Comparison of ENCODE assay signal across 17 cellular contexts in genomic region chr4:73142995-73143547, GRCh38.
DNase-seq lines count a peak whose midpoint lies in the region; ATAC-seq, FAIRE-seq and TF ChIP-seq lines count a peak whose summit lies in the region.
"Had no signal": no experiment of that assay in that cellular context is flagged by ENCODE, and none has a peak within 500 bp of the region (broad histone marks: within the 10 kb centered on the region; RNA-seq: fewer than 3 reads in every experiment).

No MANE protein-coding gene starts in this region.

- intact Hi-C loops in right lobe of liver (cut with DNase I) (no loop called here), HepG2 (cut with micrococcal nuclease; ENCODE audit: unreplicated experiment) (no loop called here), PC-3 (cut with micrococcal nuclease) (loop anchor here (1.0 kb wide), 1 partner anchor 114 kb away; no protein-coding TSS in a partner anchor), upper lobe of right lung (cut with DNase I) (no loop called here), ovary (cut with DNase I) (no loop called here)

- FAIRE-seq in HepG2 (lab: Jason Lieb, UNC): no peak
- FAIRE-seq: TTC549 had no signal

- H3K27me3 ChIP-seq in right lobe of liver (no peaks in the 10 kb centered on the region), HepG2 (ENCODE audit: control insufficient read depth in 1 of 2, insufficient read depth in 2 of 2, low read length in 2 of 2) (no peaks in the 10 kb centered on the region), PC-3 (ENCODE audit: low read length) (no peaks in the 10 kb centered on the region), upper lobe of right lung (no peaks in the 10 kb centered on the region), ovary (no peaks in the 10 kb centered on the region)
- H3K27me3 ChIP-seq: tibial nerve had no signal

- BruUV-seq in HepG2 (replicated peaks; lab: Mats Ljungman, UMichigan) (no TSS peak), PC-3 (replicated peaks; lab: Mats Ljungman, UMichigan) (no TSS peak)

- TF ChIP-seq CTCF in right lobe of liver (IDR thresholded peaks at IDR 0.05): peak in 3 of 4 donors; percentile 23 to 33 (median 33)
- TF ChIP-seq CTCF in HepG2 (CRISPR knock-in tag; IDR thresholded peaks at IDR 0.05): no peak
- TF ChIP-seq CTCF in PC-3 (conservative IDR thresholded peaks at IDR 0.05; ENCODE audit: low read depth, low read length): peak; percentile 66
- peak; percentile 28 for TF ChIP-seq CTCF in upper lobe of right lung (IDR thresholded peaks at IDR 0.05)
- no peak for TF ChIP-seq CTCF in ovary (IDR thresholded peaks at IDR 0.05)

- in situ Hi-C loops in HepG2 (cut with HindIII; ENCODE audit: extremely low pct_ligation_motif_present, low pct_unique_long_range_greater_than_20kb): no loop called here

- H3K36me3 ChIP-seq in right lobe of liver: peaks cover 5 to 77% (median 33%) of the 10 kb centered on the region in 4 donors
- H3K36me3 ChIP-seq in HepG2 (replicated peaks in 1 of 2; ENCODE audit: control insufficient read depth in 1 of 2, insufficient read depth in 2 of 2, low read length in 2 of 2): peaks cover 21 to 75% of the 10 kb centered on the region in 2 experiments
- H3K36me3 ChIP-seq in PC-3 (ENCODE audit: low read depth, low read length): peaks cover 73% of the 10 kb centered on the region
- peaks cover 93% of the 10 kb centered on the region for H3K36me3 ChIP-seq in upper lobe of right lung
- no peaks in the 10 kb centered on the region for H3K36me3 ChIP-seq in ovary

- no peaks in the 10 kb centered on the region for H3K9me3 ChIP-seq in right lobe of liver
- no peaks in the 10 kb centered on the region for H3K9me3 ChIP-seq in HepG2 (ENCODE audit: low read length)
- H3K9me3 ChIP-seq in PC-3 (ENCODE audit: low read length): no peaks in the 10 kb centered on the region
- no peaks in the 10 kb centered on the region for H3K9me3 ChIP-seq in upper lobe of right lung
- no peaks in the 10 kb centered on the region for H3K9me3 ChIP-seq in ovary
- H3K9me3 ChIP-seq: tibial nerve had no signal

- no peak for TF ChIP-seq POLR2A in right lobe of liver (IDR thresholded peaks at IDR 0.05)
- no peak for TF ChIP-seq POLR2A in HepG2 (IDR thresholded peaks at IDR 0.05; ENCODE audit: insufficient read depth in 1 of 2, low read depth in 2 of 2, low read length in 2 of 2)
- no peak for TF ChIP-seq POLR2A in ovary (IDR thresholded peaks at IDR 0.05)

- H4K20me1 ChIP-seq in HepG2 (ENCODE audit: insufficient read depth, low read length) (no peaks in the 10 kb centered on the region), PC-3 (ENCODE audit: low read length) (0 out of 2 replicates have a peak, but pooled peaks cover 5% of the 10 kb centered on the region)

- ATAC-seq in right lobe of liver (no peak), HepG2 (no peak), PC-3 (no peak), upper lobe of right lung (no peak)

- H3K79me2 ChIP-seq in HepG2 (ENCODE audit: insufficient read depth, low read length) (no peaks in the 10 kb centered on the region), PC-3 (ENCODE audit: low read length) (peaks cover 7% of the 10 kb centered on the region; the same call in 1 of the 2 replicates)

- H3K4me3 ChIP-seq in right lobe of liver (no peak overlapping the region), HepG2 (replicated peaks in 1 of 3; ENCODE audit: insufficient read depth in 1 of 3, low read depth in 2 of 3, low read length in 3 of 3) (no peak overlapping the region), PC-3 (ENCODE audit: low read length) (no peak overlapping the region), upper lobe of right lung (no peak overlapping the region), ovary (no peak overlapping the region)
- H3K4me3 ChIP-seq: tibial nerve had no signal

- no peak overlapping the region for H3K9ac ChIP-seq in HepG2 (ENCODE audit: insufficient read depth, low read depth, low read length)
- no peak overlapping the region for H3K9ac ChIP-seq in PC-3 (ENCODE audit: low read length)

- no peak overlapping the region for H3K27ac ChIP-seq in right lobe of liver
- H3K27ac ChIP-seq in HepG2 (ENCODE audit: extremely low read length, insufficient read depth, low read length): no peak overlapping the region
- H3K27ac ChIP-seq in PC-3 (ENCODE audit: low read length): no peak overlapping the region
- H3K27ac ChIP-seq in upper lobe of right lung: no peak overlapping the region
- H3K27ac ChIP-seq in ovary: no peak overlapping the region
- H3K27ac ChIP-seq: tibial nerve had no signal

- TF ChIP-seq EP300 in HepG2 (IDR thresholded peaks at IDR 0.05; ENCODE audit: low read depth in 2 of 2, low read length in 2 of 2): no peak
- no peak for TF ChIP-seq EP300 in HepG2 (CRISPR knock-in tag; IDR thresholded peaks at IDR 0.05; ENCODE audit: borderline replicate concordance)
- no peak for TF ChIP-seq EP300 in ovary (IDR thresholded peaks at IDR 0.05)

- DNase-seq in right lobe of liver (no peak), HepG2 (ENCODE audit: low spot score) (no peak), PC-3 (peak; percentile 14), fibroblast of peridontal ligament (ENCODE audit: extremely low read depth) (peak; percentile 11), upper lobe of right lung (no peak), ovary (no peak), DMS114 treated with DMSO at 0.1 percent for 48 hours (lab: John Stamatoyannopoulos, UW; ENCODE audit: unreplicated experiment) (no peak), HuH-7.5 (ENCODE audit: low spot score) (no peak)
- DNase-seq: activated naive CD4-positive, alpha-beta T cell treated with Interleukin-2 at 50 U/mL for 16 hours; AML-193; cerebellar nuclear complex; KG1; NCI-H1694; NCI-H524 treated with DMSO at 0.1 percent for 48 hours; SIG-M5 had no signal

- WGBS in right lobe of liver (ENCODE audit: insufficient coverage, low coverage, low lambda C conversion rate, missing lambda C conversion rate): 94% methylated on average over 4 of the region's 4 CpGs
- WGBS in HepG2 (ENCODE audit: low lambda C conversion rate): 96% methylated on average over 4 of the region's 4 CpGs
- WGBS in ovary, 3 donors: 94 to 95% (median 95%) methylated on average over 4 of the region's 4 CpGs

- TF ChIP-seq RAD21 in HepG2 (CRISPR knock-in tag; IDR thresholded peaks at IDR 0.05): no peak

- no peak overlapping the region for H3K4me2 ChIP-seq in HepG2 (ENCODE audit: low read depth, low read length)
- no peak overlapping the region for H3K4me2 ChIP-seq in PC-3 (ENCODE audit: low read length)

- H2AFZ ChIP-seq in HepG2 (ENCODE audit: low read length) (no peak overlapping the region), PC-3 (ENCODE audit: low read length) (no peak overlapping the region)

- POLR2A ChIA-PET in HepG2 (lab: Yijun Ruan, JAX): no interaction called here
- POLR2A ChIA-PET in PC-3 (lab: Charles Lee; ENCODE audit: unreplicated experiment): interaction anchor here (0.6 kb wide), 1 partner anchor 672 kb away, joined by 5 read pairs; no protein-coding TSS in a partner anchor

- no peaks in the 10 kb centered on the region for H3F3A ChIP-seq in PC-3 (ENCODE audit: low read length, unreplicated experiment)

- H3K4me1 ChIP-seq in right lobe of liver: no peaks in the 10 kb centered on the region
- H3K4me1 ChIP-seq in HepG2 (ENCODE audit: insufficient read depth, low read length): no peaks in the 10 kb centered on the region
- H3K4me1 ChIP-seq in PC-3 (ENCODE audit: insufficient read depth, low read length): no peaks in the 10 kb centered on the region
- H3K4me1 ChIP-seq in upper lobe of right lung: no peaks in the 10 kb centered on the region
- no peaks in the 10 kb centered on the region for H3K4me1 ChIP-seq in ovary (ENCODE audit: insufficient read depth)

- no peaks in the 10 kb centered on the region for H3K9me2 ChIP-seq in PC-3 (replicated peaks; ENCODE audit: low read length)

- CTCF ChIA-PET in HepG2 (lab: Yijun Ruan, JAX; ENCODE audit: low intra/inter-chr PET ratio, low total read pairs): no interaction called here
- CTCF ChIA-PET in PC-3 (lab: Charles Lee): no interaction called here

TF ChIP-seq in HepG2, 621 proteins besides CTCF, POLR2A, EP300 and RAD21 (continues in another document):
- TF ChIP-seq SSRP1 (CRISPR knock-in tag; IDR thresholded peaks at IDR 0.05) (no peak), MIER3 (CRISPR knock-in tag; IDR thresholded peaks at IDR 0.05; ENCODE audit: borderline replicate concordance) (no peak), ZNF691 (CRISPR knock-in tag; IDR thresholded peaks at IDR 0.05; ENCODE audit: borderline replicate concordance, low read depth) (no peak), ARHGAP35 (CRISPR knock-in tag; IDR thresholded peaks at IDR 0.05; ENCODE audit: borderline replicate concordance) (no peak), KMT2B (CRISPR knock-in tag; IDR thresholded peaks at IDR 0.05) (no peak)

Comparison
In these comparisons a context has a peak if more than half of its experiments do, and no peak if none do; other contexts are left out.
1. CTCF ChIP-seq: peak in right lobe of liver (3 of 4), PC-3 (single experiment) and upper lobe of right lung (single experiment); none in HepG2 (single experiment) and ovary (0 of 3).
2. DNase-seq: peak in PC-3 (single experiment) and fibroblast of peridontal ligament (single experiment); none in right lobe of liver (0 of 3), HepG2 (single experiment), upper lobe of right lung (single experiment), ovary (0 of 5), DMS114 treated with DMSO at 0.1 percent for 48 hours (single experiment) and HuH-7.5 (single experiment).